14 cellular contexts compared by ENCODE assay signal in the genomic region with DNA sequence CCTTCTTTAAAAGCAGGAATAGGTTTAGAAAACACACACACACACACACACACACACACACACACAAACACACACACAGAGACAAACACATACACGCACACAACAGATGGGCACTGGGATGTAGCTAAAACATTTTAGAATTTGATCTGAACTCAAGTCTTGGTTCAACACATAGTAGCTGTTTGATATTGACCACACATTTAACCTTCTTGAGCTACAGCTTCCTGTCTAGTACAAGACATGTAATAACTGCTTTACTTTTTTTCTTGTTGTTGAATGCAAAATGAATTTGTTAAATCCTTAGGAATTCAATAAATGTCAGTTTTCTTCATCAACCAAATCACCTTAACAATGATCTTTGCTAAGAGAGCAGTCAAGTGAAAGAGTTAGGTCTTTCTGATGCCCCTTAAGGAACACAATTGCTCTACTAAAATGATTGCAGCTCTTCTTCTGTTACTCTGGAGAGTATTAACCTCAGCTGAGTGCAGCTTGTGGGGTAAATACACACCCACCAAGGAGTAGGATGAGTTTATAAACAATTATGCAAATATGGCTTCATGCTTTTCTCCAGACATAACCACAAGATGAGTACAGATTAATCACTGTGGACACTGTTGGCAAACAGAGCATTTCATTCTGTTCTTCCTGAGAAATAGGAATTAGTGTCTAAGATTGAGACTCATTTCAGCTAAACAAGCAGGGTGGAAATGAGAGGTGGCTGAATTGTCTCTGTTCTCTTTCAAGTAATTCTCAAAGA.
DNase-seq lines count a peak whose midpoint lies in the region; ATAC-seq and TF ChIP-seq lines count a peak whose summit lies in the region.
"Had no signal": no experiment of that assay in that cellular context is flagged by ENCODE, and none has a peak within 500 bp of the region (broad histone marks: within the 10 kb centered on the region; RNA-seq: fewer than 3 reads in every experiment).

No MANE protein-coding gene starts in this region.

- DNase-seq in AG08395 (ENCODE audit: low spot score), result peak; percentile 54
- peak; percentile 46 for DNase-seq in HFFc6
- DNase-seq in astrocyte of the hippocampus (ENCODE audit: low read depth, low spot score), result peak; percentile 32
- DNase-seq in glomerular visceral epithelial cell (ENCODE audit: extremely low spot score), result peak; percentile 13
- DNase-seq in activated CD4-positive, alpha-beta T cell treated with anti-CD3 and anti-CD28 coated beads for 4 hours, result no peak
- DNase-seq in NCI-H1105 treated with DMSO at 0.1 percent for 48 hours (lab: John Stamatoyannopoulos, UW), result no peak
- no peak for DNase-seq in OCI-M1 (lab: John Stamatoyannopoulos, UW)
- DNase-seq: activated naive CD4-positive, alpha-beta T cell treated with anti-CD3 and anti-CD28 coated beads, Interleukin-2, amount 50 U/mL, for 16 hours; NCI-H1092; SW 1271; testis had no signal

- no peaks in the 10 kb centered on the region for H3K27me3 Mint-ChIP-seq in HFFc6 (ENCODE audit: insufficient read depth)

- H3K27ac Mint-ChIP-seq in HFFc6, result no peak overlapping the region

- H3K4me3 Mint-ChIP-seq in HFFc6, result no peak overlapping the region

- TF ChIP-seq CTCF in HFFc6 (IDR thresholded peaks at IDR 0.05), result no peak

- no peaks in the 10 kb centered on the region for H3K9me3 Mint-ChIP-seq in HFFc6

- H3K4me1 Mint-ChIP-seq in HFFc6 (ENCODE audit: low read depth), result peaks cover 44% of the 10 kb centered on the region

- ATAC-seq in HG03280 (IDR thresholded peaks at IDR 0.05; ENCODE audit: unreplicated experiment), result no peak
- ATAC-seq: A549, gastroesophageal sphincter had no signal

- no peaks in the 10 kb centered on the region for H3K36me3 Mint-ChIP-seq in HFFc6 (ENCODE audit: low read depth)

Comparison
In these comparisons a context has a peak if more than half of its experiments do, and no peak if none do; other contexts are left out.
1. DNase-seq: peak in AG08395 (single experiment), HFFc6 (single experiment), astrocyte of the hippocampus (single experiment) and glomerular visceral epithelial cell (single experiment); none in activated CD4-positive, alpha-beta T cell treated with anti-CD3 and anti-CD28 coated beads for 4 hours (0 of 2), NCI-H1105 treated with DMSO at 0.1 percent for 48 hours (single experiment) and OCI-M1 (single experiment).